ENCODE assay signal across 8 cellular contexts in genomic region chr15:51971353-51972133, GRCh38. TPM values are rescaled to one million over a fixed set of nuclear protein-coding genes. Genes with fewer than 3 reads are reported as not detected.
DNase-seq lines count a peak whose midpoint lies in the region; ATAC-seq and TF ChIP-seq lines count a peak whose summit lies in the region.

Gene LEO1 (minus strand): TSS chr15:51971778. CDS start chr15:51971745, 33 bp downstream.

- H3K4me3 ChIP-seq in BE2C (ENCODE audit: low read depth, low read length) (peak within 1 kb of the TSS; percentile 96), choroid plexus epithelial cell (ENCODE audit: low read depth, low read length) (peak within 1 kb of the TSS; percentile 99)

- H3K27me3 ChIP-seq in BE2C (no peaks in the 10 kb centered on the region), layer of hippocampus (ENCODE audit: control insufficient read depth, insufficient read depth, low read length) (no peaks in the 10 kb centered on the region)

- peaks cover 4% of the 10 kb centered on the region; the same call in 1 of the 2 replicates for H3K9me3 ChIP-seq in BE2C

- DNase-seq in BE2C: peak; percentile 92
- peak; percentile 97 for DNase-seq in NCI-H510A (lab: John Stamatoyannopoulos, UW)
- DNase-seq in activated CD4-positive, alpha-beta T cell treated with anti-CD3 and anti-CD28 coated beads for 24 hours (ENCODE audit: low read depth in 2 of 2): peak; percentile 72 to 84
- DNase-seq in choroid plexus epithelial cell (ENCODE audit: low read depth): peak; percentile 99
- peak; percentile 62 to 84 for DNase-seq in stimulated activated CD4-positive, alpha-beta T cell treated with anti-CD3 and anti-CD28 coated beads, Interleukin-1b, Interleukin-23, amount 100 ng/mL, for 4 hours (ENCODE audit: low read depth in 2 of 2)

- ATAC-seq in HG03439 (IDR thresholded peaks at IDR 0.05; ENCODE audit: unreplicated experiment): peak; percentile 87

- TF ChIP-seq POLR2A in GM19193 (IDR thresholded peaks at IDR 0.05; ENCODE audit: extremely low read depth, insufficient read depth, insufficient read length): peak; percentile 96

- no peaks in the 10 kb centered on the region for H3K4me1 ChIP-seq in BE2C

- peak within 1 kb of the TSS; percentile 90 for H3K27ac ChIP-seq in layer of hippocampus (ENCODE audit: low read depth, low read length)

- TF ChIP-seq CTCF in BE2C (IDR thresholded peaks at IDR 0.05; ENCODE audit: low read depth, low read length) (peak; percentile 48), choroid plexus epithelial cell (conservative IDR thresholded peaks at IDR 0.05; ENCODE audit: low read depth, low read length) (peak; percentile 66)

- H3K36me3 ChIP-seq in BE2C: no peaks in the 10 kb centered on the region; the same call in 1 of the 2 replicates

RNA-seq across cellular contexts. Expression of gene LEO1, which starts in this region (rescaled TPM):
- 42.1 TPM for polyA plus RNA-seq in BE2C (2012; ENCODE audit: insufficient read depth, insufficient read length, low read depth)

Comparison
In these comparisons a context has a peak if more than half of its experiments do, and no peak if none do; other contexts are left out.
1. Peak in every context shown above with its lines: DNase-seq, ATAC-seq, H3K4me3 ChIP-seq and H3K27ac ChIP-seq.